ENCODE assay signal across 22 cellular contexts in the genomic region with DNA sequence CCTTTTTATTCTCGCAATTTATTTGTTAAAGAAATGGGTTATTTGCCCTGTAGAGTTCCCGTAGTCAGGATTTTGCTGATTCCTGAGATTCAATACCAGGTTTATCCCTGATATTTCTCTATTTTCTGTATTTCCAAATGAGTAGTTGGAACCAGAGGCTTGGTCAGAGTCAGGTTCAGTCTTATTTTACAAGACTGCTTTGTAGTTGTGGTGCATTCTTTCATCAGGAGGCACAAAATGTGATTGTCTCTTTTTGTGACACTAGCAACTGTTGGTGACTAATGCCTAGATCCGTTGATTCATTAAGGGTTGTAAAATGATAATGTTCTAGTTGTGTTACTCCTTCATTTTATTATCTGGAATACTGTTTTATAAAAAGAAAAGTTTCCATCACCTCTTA.
"Had no signal": no experiment of that assay in that cellular context is flagged by ENCODE, and none has a peak within 500 bp of the region (broad histone marks: within the 10 kb centered on the region; RNA-seq: fewer than 3 reads in every experiment).

No MANE protein-coding gene starts in this region.

- H3K9me3 Mint-ChIP-seq: activated naive CD8-positive, alpha-beta T cell treated with anti-CD3 and anti-CD28 coated beads for 36 hours; activated T-helper 17 cell treated with anti-CD3 and anti-CD28 coated beads, Interleukin-2, amount 50 U/mL, for 72 hours; dendritic cell treated with granulocyte-macrophage colony-stimulating factor and Interleukin-4, amounts not matched to agents 40 ng/mL and 50 ng/mL, for 4 days; memory B cell; naive B cell; neural crest cell had no signal

- H3K36me3 Mint-ChIP-seq: activated naive CD8-positive, alpha-beta T cell treated with anti-CD3 and anti-CD28 coated beads for 36 hours; memory B cell; naive B cell had no signal

- H3K4me3 Mint-ChIP-seq: activated naive CD8-positive, alpha-beta T cell treated with anti-CD3 and anti-CD28 coated beads for 36 hours; activated T-helper 17 cell treated with anti-CD3 and anti-CD28 coated beads, Interleukin-2, amount 50 U/mL, for 72 hours; dendritic cell treated with granulocyte-macrophage colony-stimulating factor and Interleukin-4, amounts not matched to agents 40 ng/mL and 50 ng/mL, for 4 days; memory B cell; naive B cell; neural crest cell had no signal

- H3K27me3 ChIP-seq: tibial nerve, uterus had no signal

- H3K27ac Mint-ChIP-seq: activated naive CD8-positive, alpha-beta T cell treated with anti-CD3 and anti-CD28 coated beads for 36 hours; activated T-helper 17 cell treated with anti-CD3 and anti-CD28 coated beads, Interleukin-2, amount 50 U/mL, for 72 hours; dendritic cell treated with granulocyte-macrophage colony-stimulating factor and Interleukin-4, amounts not matched to agents 40 ng/mL and 50 ng/mL, for 4 days; memory B cell; naive B cell had no signal

- H3K27me3 Mint-ChIP-seq: activated naive CD8-positive, alpha-beta T cell treated with anti-CD3 and anti-CD28 coated beads for 36 hours; activated T-helper 17 cell treated with anti-CD3 and anti-CD28 coated beads, Interleukin-2, amount 50 U/mL, for 72 hours; dendritic cell treated with granulocyte-macrophage colony-stimulating factor and Interleukin-4, amounts not matched to agents 40 ng/mL and 50 ng/mL, for 4 days; memory B cell; naive B cell had no signal

- H3K4me1 ChIP-seq: psoas muscle, tibial nerve, uterus had no signal

- H3K4me1 Mint-ChIP-seq: activated naive CD8-positive, alpha-beta T cell treated with anti-CD3 and anti-CD28 coated beads for 36 hours; activated T-helper 17 cell treated with anti-CD3 and anti-CD28 coated beads, Interleukin-2, amount 50 U/mL, for 72 hours; memory B cell; naive B cell; neural crest cell had no signal

- H3K36me3 ChIP-seq: tibial nerve, uterus had no signal

- DNase-seq: activated CD4-positive, alpha-beta T cell treated with anti-CD3 and anti-CD28 coated beads for 1 hour; activated CD4-positive, alpha-beta T cell treated with anti-CD3 and anti-CD28 coated beads, Interleukin-2, amount 50 U/mL, for 48 hours; activated naive CD4-positive, alpha-beta T cell; activated naive CD8-positive, alpha-beta T cell treated with anti-CD3 and anti-CD28 coated beads for 36 hours; activated T-cell treated with anti-CD3 and anti-CD28 coated beads, Interleukin-2, amount 50 U/mL, for 1 hour; amniotic stem cell; effector memory CD4-positive, alpha-beta T cell; foreskin melanocyte; mucosa of descending colon; naive B cell; psoas muscle; stimulated activated naive CD8-positive, alpha-beta T cell treated with anti-CD3 and anti-CD28 coated beads, Interleukin-15, Interleukin-2, amounts not matched to agents 100 U/mL and 50 U/mL, for 24 hours; substantia nigra; T-helper 2 cell; uterus had no signal

- H3K27ac ChIP-seq: psoas muscle, tibial nerve, uterus, VCaP had no signal

- ATAC-seq: activated T-helper 17 cell treated with anti-CD3 and anti-CD28 coated beads, Interleukin-2, amount 50 U/mL, for 72 hours; mucosa of descending colon; psoas muscle; right cardiac atrium; stimulated activated naive CD8-positive, alpha-beta T cell treated with anti-CD3 and anti-CD28 coated beads, Interleukin-15, Interleukin-2, amounts not matched to agents 100 U/mL and 50 U/mL, for 24 hours had no signal

- H3K4me3 ChIP-seq: mucosa of descending colon, psoas muscle, tibial nerve, uterus had no signal
